8 cellular contexts compared by ENCODE assay signal in the genomic region with DNA sequence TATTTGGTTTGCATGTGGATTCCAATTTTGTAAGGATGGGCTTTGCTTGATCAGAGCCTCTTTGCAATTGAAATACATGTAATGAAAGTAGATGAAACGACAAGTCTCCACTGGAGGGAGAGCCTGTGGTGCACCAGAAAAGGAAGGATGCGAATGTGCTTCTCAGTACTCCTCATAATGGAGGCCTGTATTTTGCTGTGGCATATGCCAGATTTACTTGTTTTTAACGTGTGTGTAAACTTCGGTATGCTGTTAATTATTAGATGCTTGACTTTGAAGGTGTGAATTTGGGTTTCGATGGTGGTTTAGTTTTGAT. TPM values are rescaled to one million over a fixed set of nuclear protein-coding genes. Genes with fewer than 3 reads are reported as not detected.
DNase-seq lines count a peak whose midpoint lies in the region; ATAC-seq and TF ChIP-seq lines count a peak whose summit lies in the region.

No MANE protein-coding gene starts in this region.

- peak overlapping the region; percentile 93 for H3K27ac Mint-ChIP-seq in activated CD4-positive, alpha-beta T cell treated with anti-CD3 and anti-CD28 coated beads, Interleukin-2, amount 10 ng/mL, durations not matched to agents 7 days and 5 days

- ATAC-seq in HG03520 (IDR thresholded peaks at IDR 0.05; ENCODE audit: unreplicated experiment) = no peak

- peak in 4 of 6 experiments; percentile 12 to 61 (median 38) for DNase-seq in stimulated activated naive CD4-positive, alpha-beta T cell (lab: John Stamatoyannopoulos, UW)
- no peak for DNase-seq in stimulated activated naive CD4-positive, alpha-beta T cell treated with Interleukin-2 at 50 U/mL for 16 hours (lab: John Stamatoyannopoulos, UW)
- DNase-seq in HuH-7.5 (ENCODE audit: low spot score) = peak; percentile 22
- peak; percentile 64 for DNase-seq in activated CD4-positive, alpha-beta T cell treated with anti-CD3 and anti-CD28 coated beads, Interleukin-2, amount 10 ng/mL, durations not matched to agents 7 days and 5 days
- peak; percentile 60 for DNase-seq in fibroblast of pulmonary artery (ENCODE audit: low read depth)
- DNase-seq in retinal pigment epithelial cell (ENCODE audit: low read depth) = no peak
- no peak for DNase-seq in DMS153 (lab: John Stamatoyannopoulos, UW)

- H3K9me3 Mint-ChIP-seq in activated CD4-positive, alpha-beta T cell treated with anti-CD3 and anti-CD28 coated beads, Interleukin-2, amount 10 ng/mL, durations not matched to agents 7 days and 5 days = peaks cover 4% of the 10 kb centered on the region

- H3K4me1 Mint-ChIP-seq in activated CD4-positive, alpha-beta T cell treated with anti-CD3 and anti-CD28 coated beads, Interleukin-2, amount 10 ng/mL, durations not matched to agents 7 days and 5 days = peaks cover 62% of the 10 kb centered on the region

- CTCF ChIA-PET in activated CD4-positive, alpha-beta T cell treated with anti-CD3 and anti-CD28 coated beads, Interleukin-2, amount 10 ng/mL, durations not matched to agents 7 days and 5 days (lab: Charles Lee) = interaction anchor here (1.0 to 1.3 kb wide), 2 partner anchors 18 to 45 kb away, joined by 3 read pairs; no protein-coding TSS in a partner anchor

- no peaks in the 10 kb centered on the region for H3K27me3 Mint-ChIP-seq in activated CD4-positive, alpha-beta T cell treated with anti-CD3 and anti-CD28 coated beads, Interleukin-2, amount 10 ng/mL, durations not matched to agents 7 days and 5 days

- H3K4me3 ChIP-seq in fibroblast of pulmonary artery (replicated peaks; ENCODE audit: low read depth, low read length) (peak overlapping the region; percentile 15), retinal pigment epithelial cell (ENCODE audit: low read length) (peak overlapping the region; percentile 81)

- POLR2A ChIA-PET in activated CD4-positive, alpha-beta T cell treated with anti-CD3 and anti-CD28 coated beads, Interleukin-2, amount 10 ng/mL, durations not matched to agents 7 days and 5 days (lab: Charles Lee) = no interaction called here

- peak overlapping the region; percentile 90 for H3K4me3 Mint-ChIP-seq in activated CD4-positive, alpha-beta T cell treated with anti-CD3 and anti-CD28 coated beads, Interleukin-2, amount 10 ng/mL, durations not matched to agents 7 days and 5 days

- TF ChIP-seq CTCF in fibroblast of pulmonary artery (IDR thresholded peaks at IDR 0.05; ENCODE audit: low read length, missing control alignments) (peak; percentile 42), retinal pigment epithelial cell (conservative IDR thresholded peaks at IDR 0.05; ENCODE audit: low read depth, low read length) (peak; percentile 33)

- H3K36me3 Mint-ChIP-seq in activated CD4-positive, alpha-beta T cell treated with anti-CD3 and anti-CD28 coated beads, Interleukin-2, amount 10 ng/mL, durations not matched to agents 7 days and 5 days (ENCODE audit: low read depth) = peaks cover 50% of the 10 kb centered on the region

RNA-seq across cellular contexts. Expression of a gene that starts 2.8 kb away (rescaled TPM):
- total RNA-seq in activated CD4-positive, alpha-beta T cell treated with anti-CD3 and anti-CD28 coated beads, Interleukin-2, amount 10 ng/mL, durations not matched to agents 7 days and 5 days = 10 to 100 TPM; 66.4 to 69.8 TPM

Comparison
In these comparisons a context has a peak if more than half of its experiments do, and no peak if none do; other contexts are left out.
1. DNase-seq: peak in stimulated activated naive CD4-positive, alpha-beta T cell (4 of 6), HuH-7.5 (single experiment), activated CD4-positive, alpha-beta T cell treated with anti-CD3 and anti-CD28 coated beads, Interleukin-2, amount 10 ng/mL, durations not matched to agents 7 days and 5 days (single experiment) and fibroblast of pulmonary artery (single experiment); none in stimulated activated naive CD4-positive, alpha-beta T cell treated with Interleukin-2 at 50 U/mL for 16 hours (single experiment), retinal pigment epithelial cell (single experiment) and DMS153 (single experiment).